In the genomic region with DNA sequence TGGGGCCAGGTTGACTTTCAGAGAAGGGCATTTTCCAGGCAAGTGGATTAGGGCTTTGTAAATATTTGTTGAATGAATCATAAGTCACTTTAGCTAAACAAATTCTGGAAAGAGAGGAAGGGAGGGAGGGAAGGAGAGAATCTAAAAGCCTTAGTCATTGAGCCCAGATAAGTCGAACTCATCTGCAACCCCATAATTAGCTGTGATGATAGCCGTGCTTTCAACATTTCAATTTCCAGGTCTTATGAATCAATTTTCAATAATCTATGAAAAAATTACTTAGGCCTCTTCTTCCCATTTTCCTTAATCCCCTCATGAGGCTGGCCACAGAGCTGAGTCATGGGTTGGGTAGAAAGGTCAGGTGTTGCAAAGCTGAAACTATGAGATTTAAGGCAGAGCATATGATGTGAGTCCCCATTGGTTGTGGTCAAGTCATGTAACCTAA, we compare ENCODE assay signal across 11 cellular contexts.
A peak's percentile ranks its signal among the peaks of the same experiment; 100 is the strongest.
DNase-seq lines count a peak whose midpoint lies in the region; ATAC-seq and TF ChIP-seq lines count a peak whose summit lies in the region.
"Had no signal": no experiment of that assay in that cellular context is flagged by ENCODE, and none has a peak within 500 bp of the region (broad histone marks: within the 10 kb centered on the region; RNA-seq: fewer than 3 reads in every experiment).

No MANE protein-coding gene starts in this region.

- no peak overlapping the region for H3K27ac Mint-ChIP-seq in activated CD4-positive, alpha-beta T cell treated with anti-CD3 and anti-CD28 coated beads, Interleukin-2, amount 10 ng/mL, durations not matched to agents 24 days and 14 days

- H3K36me3 Mint-ChIP-seq in activated CD4-positive, alpha-beta T cell treated with anti-CD3 and anti-CD28 coated beads, Interleukin-2, amount 10 ng/mL, durations not matched to agents 24 days and 14 days (ENCODE audit: low read depth): no peaks in the 10 kb centered on the region

- ATAC-seq in GM19023 (IDR thresholded peaks at IDR 0.05; ENCODE audit: unreplicated experiment) (no peak), HG02678 (IDR thresholded peaks at IDR 0.05; ENCODE audit: unreplicated experiment) (no peak)

- H3K9me3 Mint-ChIP-seq in activated CD4-positive, alpha-beta T cell treated with anti-CD3 and anti-CD28 coated beads, Interleukin-2, amount 10 ng/mL, durations not matched to agents 24 days and 14 days: no peaks in the 10 kb centered on the region

- H3K4me1 Mint-ChIP-seq in activated CD4-positive, alpha-beta T cell treated with anti-CD3 and anti-CD28 coated beads, Interleukin-2, amount 10 ng/mL, durations not matched to agents 24 days and 14 days: no peaks in the 10 kb centered on the region

- H3K4me3 Mint-ChIP-seq in activated CD4-positive, alpha-beta T cell treated with anti-CD3 and anti-CD28 coated beads, Interleukin-2, amount 10 ng/mL, durations not matched to agents 24 days and 14 days: no peak overlapping the region

- H3K27me3 Mint-ChIP-seq in activated CD4-positive, alpha-beta T cell treated with anti-CD3 and anti-CD28 coated beads, Interleukin-2, amount 10 ng/mL, durations not matched to agents 24 days and 14 days: peaks cover 4% of the 10 kb centered on the region

- intact Hi-C loops in activated CD4-positive, alpha-beta T cell treated with anti-CD3 and anti-CD28 coated beads, Interleukin-2, amount 10 ng/mL, durations not matched to agents 24 days and 14 days (cut with micrococcal nuclease): no loop called here

- DNase-seq in NCI-H2196 (lab: John Stamatoyannopoulos, UW; ENCODE audit: unreplicated experiment) (peak; percentile 14), NCI-H2196 treated with DMSO at 0.1 percent for 48 hours (lab: John Stamatoyannopoulos, UW; ENCODE audit: unreplicated experiment) (no peak), RKO (ENCODE audit: low spot score) (peak; percentile 9), fibroblast of mammary gland (ENCODE audit: low read depth) (peak; percentile 75), smooth muscle cell of the brain vasculature (ENCODE audit: low read depth, low spot score) (peak; percentile 40)
- no peak for DNase-seq in activated CD4-positive, alpha-beta T cell treated with anti-CD3 and anti-CD28 coated beads, Interleukin-2, amount 10 ng/mL, durations not matched to agents 24 days and 14 days
- DNase-seq: Peyer's patch; stimulated activated CD4-positive, alpha-beta T cell treated with anti-CD3 and anti-CD28 coated beads, Interleukin-12 subunit alpha, Interleukin-12 subunit beta, amount 100 ng/mL, for 4 hours had no signal

- H3K4me3 ChIP-seq in fibroblast of mammary gland (ENCODE audit: control insufficient read depth, low read depth, low read length): no peak overlapping the region
- H3K4me3 ChIP-seq: HAP-1, Peyer's patch had no signal

- TF ChIP-seq CTCF in fibroblast of mammary gland (conservative IDR thresholded peaks at IDR 0.05; ENCODE audit: control insufficient read depth, insufficient read depth, low read depth, low read length): no peak

Comparison
In these comparisons a context has a peak if more than half of its experiments do, and no peak if none do; other contexts are left out.
1. DNase-seq: peak in NCI-H2196 (single experiment), RKO (single experiment), fibroblast of mammary gland (single experiment) and smooth muscle cell of the brain vasculature (single experiment); none in NCI-H2196 treated with DMSO at 0.1 percent for 48 hours (single experiment) and activated CD4-positive, alpha-beta T cell treated with anti-CD3 and anti-CD28 coated beads, Interleukin-2, amount 10 ng/mL, durations not matched to agents 24 days and 14 days (single experiment).